Comparison of ENCODE assay signal across 21 cellular contexts in the genomic region with DNA sequence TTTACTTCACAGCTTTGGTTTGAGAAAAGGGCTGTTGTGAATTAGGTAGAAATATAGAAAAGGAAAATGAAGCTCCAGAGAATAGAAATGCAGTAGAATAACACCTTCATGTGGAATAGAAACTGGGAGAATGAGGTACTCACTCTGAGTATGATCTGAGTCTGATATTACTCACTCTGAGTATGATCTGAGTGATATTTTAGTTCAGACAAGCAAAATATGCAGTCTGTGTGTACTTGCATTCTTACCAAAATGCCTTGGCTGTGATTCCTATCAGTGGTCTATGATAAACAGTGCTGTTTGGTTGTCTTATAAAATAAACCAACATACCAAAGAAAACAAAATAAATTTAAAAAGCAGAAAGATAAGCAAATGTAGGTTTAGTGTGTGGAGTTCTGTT.
A peak's percentile ranks its signal among the peaks of the same experiment; 100 is the strongest.
DNase-seq lines count a peak whose midpoint lies in the region; TF ChIP-seq lines count a peak whose summit lies in the region.
"Had no signal": no experiment of that assay in that cellular context is flagged by ENCODE, and none has a peak within 500 bp of the region (broad histone marks: within the 10 kb centered on the region; RNA-seq: fewer than 3 reads in every experiment).

No MANE protein-coding gene starts in this region.

- H3K27me3 ChIP-seq in brain microvascular endothelial cell (replicated peaks), result no peaks in the 10 kb centered on the region
- H3K27me3 ChIP-seq: adrenal gland had no signal

- in situ Hi-C loops in brain microvascular endothelial cell (cut with HindIII; ENCODE audit: low pct_ligation_motif_present, low sequenced_read_pairs), result no loop called here

- no peaks in the 10 kb centered on the region for H3K36me3 ChIP-seq in brain microvascular endothelial cell (replicated peaks)
- H3K36me3 ChIP-seq: adrenal gland had no signal

- TF ChIP-seq CTCF in brain microvascular endothelial cell (IDR thresholded peaks at IDR 0.05; ENCODE audit: low read depth, low read length, missing control alignments), result no peak

- H3K27ac ChIP-seq in brain microvascular endothelial cell, result no peak overlapping the region
- H3K27ac ChIP-seq: adrenal gland, HL-60, SK-N-MC had no signal

- H3K4me3 ChIP-seq in brain microvascular endothelial cell (ENCODE audit: low read depth, low read length), result no peak overlapping the region
- H3K4me3 ChIP-seq: adrenal gland, K562, SK-N-MC had no signal

- DNase-seq in ELR (ENCODE audit: low read depth) (peak; percentile 59), LHCN-M2 (ENCODE audit: low read depth) (peak; percentile 54), brain microvascular endothelial cell (peak; percentile 54), kidney glomerular epithelial cell (lab: John Stamatoyannopoulos, UW) (peak; percentile 19), dermis blood vessel endothelial cell (no peak), NCI-H1436 (lab: John Stamatoyannopoulos, UW) (no peak)
- no peak for DNase-seq in activated naive CD4-positive, alpha-beta T cell treated with Interleukin-2 at 50 U/mL for 16 hours
- DNase-seq in stimulated activated CD4-positive, alpha-beta T cell treated with anti-CD3 and anti-CD28 coated beads, Interleukin-4, amount 100 ng/mL, for 1 hour, result no peak
- DNase-seq: activated CD4-positive, CD25-positive, alpha-beta regulatory T cell treated with anti-CD3 and anti-CD28 coated beads, Interleukin-2, amount 50 U/mL, for 72 hours; adrenal gland; CD8-positive, alpha-beta T cell; DMS53; NCI-H1048; NCI-H2081 treated with DMSO at 0.1 percent for 48 hours; NCI-H524; nucleus accumbens; right cardiac atrium; T1000 had no signal

Comparison
In these comparisons a context has a peak if more than half of its experiments do, and no peak if none do; other contexts are left out.
1. DNase-seq: peak in ELR (single experiment), LHCN-M2 (single experiment), brain microvascular endothelial cell (single experiment) and kidney glomerular epithelial cell (single experiment); none in activated naive CD4-positive, alpha-beta T cell treated with Interleukin-2 at 50 U/mL for 16 hours (single experiment), dermis blood vessel endothelial cell (single experiment), NCI-H1436 (single experiment) and stimulated activated CD4-positive, alpha-beta T cell treated with anti-CD3 and anti-CD28 coated beads, Interleukin-4, amount 100 ng/mL, for 1 hour (single experiment).